Comparison of ENCODE assay signal across 8 cellular contexts in the genomic region with DNA sequence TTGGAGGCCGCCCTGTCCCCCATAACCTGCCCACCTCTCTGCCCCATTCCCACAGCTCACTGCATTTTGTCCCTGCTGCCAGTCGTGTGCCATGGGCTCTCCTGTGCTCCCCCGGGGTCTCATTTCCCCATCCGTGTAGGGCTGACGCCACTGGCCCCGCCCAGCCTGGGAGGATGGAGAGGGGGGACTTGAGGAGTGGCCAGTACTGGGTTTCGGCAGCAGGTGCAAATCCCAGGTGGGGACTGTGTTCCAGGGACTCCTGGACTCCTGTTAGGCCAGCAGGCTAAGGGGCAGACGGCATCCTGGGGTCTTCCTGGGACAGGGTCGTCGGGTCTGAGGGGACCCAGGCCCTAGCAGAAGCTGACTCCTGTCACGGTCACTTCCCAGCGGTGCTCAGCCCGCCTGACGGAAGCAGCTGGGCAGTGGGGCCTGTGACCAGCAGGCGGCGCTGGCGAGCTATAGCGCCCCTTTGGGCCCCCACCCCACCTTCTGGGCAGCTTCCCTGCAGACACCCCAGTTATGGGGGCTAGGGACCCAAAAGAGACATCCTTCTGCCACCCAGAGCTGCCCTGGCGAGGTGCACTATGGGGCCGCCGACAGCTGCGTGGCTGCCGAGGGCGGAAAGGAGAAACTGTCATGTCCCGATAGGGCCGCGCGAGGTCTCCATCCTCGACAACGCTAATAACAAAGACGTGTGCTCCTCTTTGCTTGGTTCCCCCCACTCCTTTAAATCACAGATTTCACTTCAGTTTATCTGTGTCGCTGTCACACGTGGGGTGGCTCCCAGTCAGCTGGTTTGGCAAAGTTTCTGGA. TPM values are rescaled to one million over a fixed set of nuclear protein-coding genes. Genes with fewer than 3 reads are reported as not detected.
DNase-seq lines count a peak whose midpoint lies in the region; ATAC-seq and TF ChIP-seq lines count a peak whose summit lies in the region.

No MANE protein-coding gene starts in this region.

- H3K4me1 ChIP-seq in esophagus muscularis mucosa = peaks cover 14 to 38% (median 36%) of the 10 kb centered on the region in 4 donors

- H3K27ac ChIP-seq in AG04450 (ENCODE audit: low read depth, low read length) = no peak overlapping the region
- no peak overlapping the region for H3K27ac ChIP-seq in esophagus muscularis mucosa (replicated peaks in 1 of 4)

- ATAC-seq in GM18909 (IDR thresholded peaks at IDR 0.05; ENCODE audit: poor library complexity, unreplicated experiment) (peak; percentile 48), naive B cell (ENCODE audit: low read depth in 2 of 2) (peak; percentile 75 to 79), HG03280 (IDR thresholded peaks at IDR 0.05; ENCODE audit: unreplicated experiment) (no peak)

- TF ChIP-seq EP300 in esophagus muscularis mucosa (IDR thresholded peaks at IDR 0.05) = no peak

- H3K36me3 Mint-ChIP-seq in naive B cell = no peaks in the 10 kb centered on the region

- 7% methylated on average over 22 of the region's 33 CpGs for WGBS in esophagus muscularis mucosa

- H3K4me3 ChIP-seq in AG04450 (ENCODE audit: low read depth, low read length) = peak overlapping the region; percentile 59
- peak overlapping the region; percentile 45 to 58 (median 52) for H3K4me3 ChIP-seq in esophagus muscularis mucosa

- no peaks in the 10 kb centered on the region for H3K9me3 ChIP-seq in AG04450 (ENCODE audit: control insufficient read depth, insufficient read depth, low read length)
- H3K9me3 ChIP-seq in esophagus muscularis mucosa = no peaks in the 10 kb centered on the region

- DNase-seq in AG04450 (ENCODE audit: low read depth, low spot score) = no peak
- peak; percentile 85 for DNase-seq in NCI-H69 (lab: John Stamatoyannopoulos, UW)
- peak; percentile 44 for DNase-seq in activated T-cell treated with anti-CD3 and anti-CD28 coated beads for 4 hours
- DNase-seq in esophagus muscularis mucosa (ENCODE audit: extremely low spot score) = no peak
- DNase-seq in naive B cell = peak; percentile 41
- peak; percentile 8 to 71 (median 46) for DNase-seq in stimulated activated naive CD4-positive, alpha-beta T cell (lab: John Stamatoyannopoulos, UW)

- peaks cover 5 to 23% (median 20%) of the 10 kb centered on the region in 3 donors for H3K27me3 Mint-ChIP-seq in naive B cell

- TF ChIP-seq POLR2A in esophagus muscularis mucosa (IDR thresholded peaks at IDR 0.05; ENCODE audit: low read depth) = no peak

- H3K27me3 ChIP-seq in AG04450 (ENCODE audit: control insufficient read depth, insufficient read depth, low read length) (no peaks in the 10 kb centered on the region), esophagus muscularis mucosa (peaks cover 0 to 21% (median 0%) of the 10 kb centered on the region in 4 donors)

- TF ChIP-seq CTCF in AG04450 (IDR thresholded peaks at IDR 0.05; ENCODE audit: low read depth, low read length) (peak; percentile 100), esophagus muscularis mucosa (IDR thresholded peaks at IDR 0.05) (peak; percentile 92 to 95 (median 94))

- peaks cover 11 to 23% (median 19%) of the 10 kb centered on the region in 3 donors for H3K4me1 Mint-ChIP-seq in naive B cell

- H3K36me3 ChIP-seq in esophagus muscularis mucosa = peaks cover 0 to 23% (median under 1%) of the 10 kb centered on the region in 4 donors

- H3K9me3 Mint-ChIP-seq in naive B cell = no peaks in the 10 kb centered on the region

- peak overlapping the region in 7 of 8 donors; percentile 65 to 84 (median 74) for H3K4me3 Mint-ChIP-seq in naive B cell

- CTCF ChIA-PET in AG04450 (lab: Charles Lee) = interaction anchor here (0.7 to 4.1 kb wide), 32 partner anchors 10 to 492 kb away, joined by 3 to 62 read pairs (median 5); no protein-coding TSS in a partner anchor

- H3K27ac Mint-ChIP-seq in naive B cell = peak overlapping the region in 3 of 6 donors; percentile 25 to 62 (median 60)

- intact Hi-C loops in esophagus muscularis mucosa (cut with DNase I) = loop anchor here (5.0 kb wide), 1 partner anchor 420 kb away; no protein-coding TSS in a partner anchor

- POLR2A ChIA-PET in AG04450 (lab: Yijun Ruan, JAX) = interaction anchor here (0.5 to 0.9 kb wide), 4 partner anchors 80 to 706 kb away, joined by 3 to 5 read pairs (median 4); no protein-coding TSS in a partner anchor

RNA-seq across cellular contexts. Expression of a gene that starts 1.0 kb away (rescaled TPM):
- polyA plus RNA-seq in AG04450 (2011; rRNA removed) (not detected in 2 replicates), naive B cell (ENCODE audit: low read depth in 6 of 6) (not detected)
- polyA minus RNA-seq in AG04450 (2011; rRNA and poly(A)+ RNA removed) = not detected in 2 replicates
- total RNA-seq in esophagus muscularis mucosa = 1 to 10 TPM; 4.8 to 9.1 (median 6.4) TPM

RNA-seq across cellular contexts. Expression of a gene that starts 24.4 kb away (rescaled TPM):
- not detected in 2 replicates for polyA plus RNA-seq in AG04450 (2011; rRNA removed)
- polyA minus RNA-seq in AG04450 (2011; rRNA and poly(A)+ RNA removed) = 0.65 and 0.78 TPM in 2 replicates
- not detected for total RNA-seq in esophagus muscularis mucosa
- polyA plus RNA-seq in naive B cell (ENCODE audit: low read depth in 6 of 6) = not detected

Comparison
In these comparisons a context has a peak if more than half of its experiments do, and no peak if none do; other contexts are left out.
1. DNase-seq: peak in NCI-H69 (single experiment), activated T-cell treated with anti-CD3 and anti-CD28 coated beads for 4 hours (single experiment), naive B cell (single experiment) and stimulated activated naive CD4-positive, alpha-beta T cell (6 of 6); none in AG04450 (single experiment) and esophagus muscularis mucosa (single experiment).